In genomic region chr11:4704054-4704789, GRCh38 we compare ENCODE assay signal across 11 cellular contexts. TPM values are rescaled to one million over a fixed set of nuclear protein-coding genes. Genes with fewer than 3 reads are reported as not detected.
A peak's percentile ranks its signal among the peaks of the same experiment; 100 is the strongest.
DNase-seq lines count a peak whose midpoint lies in the region; ATAC-seq, FAIRE-seq and TF ChIP-seq lines count a peak whose summit lies in the region.
"Had no signal": no experiment of that assay in that cellular context is flagged by ENCODE, and none has a peak within 500 bp of the region (broad histone marks: within the 10 kb centered on the region; RNA-seq: fewer than 3 reads in every experiment).

TSS of gene MMP26 (plus strand) at chr11:4704784.

- WGBS in right cardiac atrium: 34% methylated on average over 5 of the region's 5 CpGs

- H3K9me3 ChIP-seq in iPS-15b (ENCODE audit: control insufficient read depth, insufficient read depth, low read length) (no peaks in the 10 kb centered on the region), right cardiac atrium (ENCODE audit: control insufficient read depth, low read length) (no peaks in the 10 kb centered on the region), BE2C (no peaks in the 10 kb centered on the region)
- H3K9me3 ChIP-seq: transverse colon had no signal

- peak; percentile 49 for ATAC-seq in HG02870 (IDR thresholded peaks at IDR 0.05; ENCODE audit: unreplicated experiment)
- ATAC-seq in right cardiac atrium: no peak

- no peak within 1 kb of the TSS for H3K9ac ChIP-seq in iPS-15b (ENCODE audit: low read depth, low read length)

- H3K4me1 ChIP-seq in iPS-15b (ENCODE audit: control insufficient read depth, insufficient read depth, low read length) (peaks cover 13% of the 10 kb centered on the region), right cardiac atrium (ENCODE audit: control insufficient read depth, insufficient read depth, low read length) (no peaks in the 10 kb centered on the region), BE2C (no peaks in the 10 kb centered on the region)

- DNase-seq in ELF-1 (ENCODE audit: low read depth, low spot score): peak; percentile 18
- peak; percentile 95 for DNase-seq in NCI-H187 treated with DMSO at 0.1 percent for 48 hours (lab: John Stamatoyannopoulos, UW)
- DNase-seq in AML-193 (lab: John Stamatoyannopoulos, UW): no peak
- no peak for DNase-seq in right cardiac atrium
- no peak for DNase-seq in urothelium cell line (ENCODE audit: low spot score)
- no peak for DNase-seq in BE2C
- DNase-seq: CD4-positive, CD25-positive, alpha-beta regulatory T cell; NCI-H226; transverse colon had no signal

- intact Hi-C loops in right cardiac atrium (cut with DNase I): no loop called here

- no peaks in the 10 kb centered on the region for H3K36me3 ChIP-seq in iPS-15b (ENCODE audit: control insufficient read depth, insufficient read depth, low read length)
- no peaks in the 10 kb centered on the region for H3K36me3 ChIP-seq in BE2C
- H3K36me3 ChIP-seq: transverse colon had no signal

- no peak within 1 kb of the TSS for H3K27ac ChIP-seq in right cardiac atrium (ENCODE audit: low read length)

- no peak for FAIRE-seq in urothelium cell line (lab: Jason Lieb, UNC)

- TF ChIP-seq CTCF in BE2C (IDR thresholded peaks at IDR 0.05; ENCODE audit: low read depth, low read length): no peak

- H3K4me3 ChIP-seq in iPS-15b (ENCODE audit: low read depth, low read length) (peak within 1 kb of the TSS; percentile 20), right cardiac atrium (ENCODE audit: low read length) (no peak within 1 kb of the TSS), BE2C (ENCODE audit: low read depth, low read length) (no peak within 1 kb of the TSS)
- H3K4me3 ChIP-seq: transverse colon had no signal

- no peaks in the 10 kb centered on the region for H3K27me3 ChIP-seq in iPS-15b (ENCODE audit: control insufficient read depth, insufficient read depth, low read length)
- no peaks in the 10 kb centered on the region for H3K27me3 ChIP-seq in right cardiac atrium (ENCODE audit: control insufficient read depth, insufficient read depth)
- H3K27me3 ChIP-seq in BE2C: no peaks in the 10 kb centered on the region
- H3K27me3 ChIP-seq: transverse colon had no signal

RNA-seq across cellular contexts. Expression of gene MMP26, which starts in this region (rescaled TPM):
- not detected for total RNA-seq in right cardiac atrium
- not detected for polyA plus RNA-seq in right cardiac atrium
- not detected for polyA plus RNA-seq in BE2C (2012; ENCODE audit: insufficient read depth, insufficient read length, low read depth)
- total RNA-seq: CD4-positive, CD25-positive, alpha-beta regulatory T cell; transverse colon had no signal
- polyA plus RNA-seq: CD4-positive, CD25-positive, alpha-beta regulatory T cell had no signal

Comparison
In these comparisons a context has a peak if more than half of its experiments do, and no peak if none do; other contexts are left out.
1. DNase-seq: peak in ELF-1 (single experiment) and NCI-H187 treated with DMSO at 0.1 percent for 48 hours (single experiment); none in AML-193 (0 of 2), right cardiac atrium (0 of 3), urothelium cell line (single experiment) and BE2C (single experiment).